ENCODE assay signal across 11 cellular contexts in genomic region chr3:11640009-11640673, GRCh38. TPM values are rescaled to one million over a fixed set of nuclear protein-coding genes. Genes with fewer than 3 reads are reported as not detected.
DNase-seq lines count a peak whose midpoint lies in the region; ATAC-seq and TF ChIP-seq lines count a peak whose summit lies in the region.
"Had no signal": no experiment of that assay in that cellular context is flagged by ENCODE, and none has a peak within 500 bp of the region (broad histone marks: within the 10 kb centered on the region; RNA-seq: fewer than 3 reads in every experiment).

No MANE protein-coding gene starts in this region.

- H3K27ac ChIP-seq in AG04450 (ENCODE audit: low read depth, low read length), result no peak overlapping the region
- no peak overlapping the region for H3K27ac ChIP-seq in HUES64 (ENCODE audit: low read depth, low read length)

- BruUV-seq in MCF 10A (replicated peaks; lab: Mats Ljungman, UMichigan), result no TSS peak

- no peak overlapping the region for H3K9ac ChIP-seq in HUES64 (ENCODE audit: low read depth, low read length)

- H3K9me3 ChIP-seq in AG04450 (ENCODE audit: control insufficient read depth, insufficient read depth, low read length) (no peaks in the 10 kb centered on the region), HUES64 (ENCODE audit: insufficient read depth, low read depth, low read length) (no peaks in the 10 kb centered on the region)

- peaks cover 11% of the 10 kb centered on the region for H3K36me3 Mint-ChIP-seq in MCF 10A (ENCODE audit: insufficient read depth, unreplicated experiment)
- peaks cover 8% of the 10 kb centered on the region for H3K36me3 Mint-ChIP-seq in nephron progenitor cell (ENCODE audit: low read depth)

- H3K4me1 Mint-ChIP-seq in MCF 10A (ENCODE audit: insufficient read depth, unreplicated experiment), result peaks cover 52% of the 10 kb centered on the region
- peaks cover 79% of the 10 kb centered on the region for H3K4me1 Mint-ChIP-seq in nephron progenitor cell

- POLR2A ChIA-PET in AG04450 (lab: Yijun Ruan, JAX), result interaction anchor here (0.6 to 1.9 kb wide), 3 partner anchors 11 to 40 kb away, joined by 3 to 14 read pairs (median 4); no protein-coding TSS in a partner anchor
- POLR2A ChIA-PET in MCF 10A (lab: Yijun Ruan, JAX), result interaction anchor here (0.6 to 1.5 kb wide), 2 partner anchors 78 to 101 kb away, joined by 3 to 8 read pairs; no protein-coding TSS in a partner anchor

- H3K27me3 Mint-ChIP-seq in MCF 10A (ENCODE audit: insufficient read depth, unreplicated experiment) (no peaks in the 10 kb centered on the region), nephron progenitor cell (ENCODE audit: low read depth, poor library complexity) (no peaks in the 10 kb centered on the region)

- H3K4me3 ChIP-seq in AG04450 (ENCODE audit: low read depth, low read length) (peak overlapping the region; percentile 94), HUES64 (ENCODE audit: low read length) (0 out of 2 replicates have a peak overlapping the region, but pooled peaks have one; percentile 2)

- no peak for DNase-seq in AG04450 (ENCODE audit: low read depth, low spot score)
- no peak for DNase-seq in MCF 10A (ENCODE audit: unreplicated experiment)
- no peak for DNase-seq in nephron progenitor cell
- DNase-seq in retina, result no peak
- no peak for DNase-seq in SW 1271 (lab: John Stamatoyannopoulos, UW)
- no peak for DNase-seq in NCI-H1930 (lab: John Stamatoyannopoulos, UW)
- DNase-seq: amniotic stem cell; stimulated activated naive CD4-positive, alpha-beta T cell had no signal

- 87% methylated on average over 9 of the region's 9 CpGs for WGBS in HUES64

- H3K9me3 Mint-ChIP-seq in MCF 10A (ENCODE audit: unreplicated experiment) (no peaks in the 10 kb centered on the region), nephron progenitor cell (no peaks in the 10 kb centered on the region)

- H3K36me3 ChIP-seq in HUES64 (ENCODE audit: insufficient read depth, low read length), result no peaks in the 10 kb centered on the region

- H3K27ac Mint-ChIP-seq in MCF 10A (ENCODE audit: low read depth, unreplicated experiment) (peak overlapping the region; percentile 96), nephron progenitor cell (peak overlapping the region; percentile 73)

- peaks cover 61% of the 10 kb centered on the region for H3K4me1 ChIP-seq in HUES64 (ENCODE audit: insufficient read depth, low read length)

- CTCF ChIA-PET in AG04450 (lab: Charles Lee), result interaction anchor here (1.3 kb wide), 1 partner anchor 261 kb away, joined by 8 read pairs; no protein-coding TSS in a partner anchor
- CTCF ChIA-PET in MCF 10A (lab: Yijun Ruan, JAX), result interaction anchor here (0.5 to 3.6 kb wide), 4 partner anchors 77 to 261 kb away, joined by 3 to 14 read pairs (median 4); no protein-coding TSS in a partner anchor

- peak overlapping the region; percentile 65 for H3K4me3 Mint-ChIP-seq in MCF 10A (ENCODE audit: unreplicated experiment)
- peak overlapping the region; percentile 97 for H3K4me3 Mint-ChIP-seq in nephron progenitor cell

- no peaks in the 10 kb centered on the region for H3K27me3 ChIP-seq in AG04450 (ENCODE audit: control insufficient read depth, insufficient read depth, low read length)
- no peaks in the 10 kb centered on the region for H3K27me3 ChIP-seq in HUES64 (ENCODE audit: insufficient read depth, low read length)

- no peak for ATAC-seq in esophagus mucosa
- ATAC-seq: left lobe of liver had no signal

- TF ChIP-seq CTCF in AG04450 (IDR thresholded peaks at IDR 0.05; ENCODE audit: low read depth, low read length) (no peak), MCF 10A (IDR thresholded peaks at IDR 0.05; ENCODE audit: unreplicated experiment) (no peak), nephron progenitor cell (IDR thresholded peaks at IDR 0.05) (no peak)

- intact Hi-C loops in MCF 10A (cut with micrococcal nuclease), result loop anchor here (5.0 kb wide), 1 partner anchor 143 kb away; no protein-coding TSS in a partner anchor

RNA-seq across cellular contexts. Expression of gene VGLL4, which starts 3.6 kb away (rescaled TPM):
- polyA plus RNA-seq in AG04450 (2011; rRNA removed), result 27.6 and 30.5 TPM in 2 replicates
- 37.8 and 42.7 TPM in 2 replicates for polyA minus RNA-seq in AG04450 (2011; rRNA and poly(A)+ RNA removed)
- 39.0 TPM for polyA plus RNA-seq in HUES64 (2013, experiment 1 of 2)
- 46.0 TPM for polyA plus RNA-seq in HUES64 (2013, experiment 2 of 2)
- total RNA-seq in MCF 10A (2022) (31.3 and 31.7 TPM in 2 replicates), esophagus mucosa (36.3 TPM)
